ENCODE assay signal across 21 cellular contexts in genomic region chr13:26133286-26133685, GRCh38.
A peak's percentile ranks its signal among the peaks of the same experiment; 100 is the strongest.
DNase-seq lines count a peak whose midpoint lies in the region; ATAC-seq, FAIRE-seq and TF ChIP-seq lines count a peak whose summit lies in the region.
"Had no signal": no experiment of that assay in that cellular context is flagged by ENCODE, and none has a peak within 500 bp of the region (broad histone marks: within the 10 kb centered on the region; RNA-seq: fewer than 3 reads in every experiment).

No MANE protein-coding gene starts in this region.

- DNase-seq in NCI-H748 (lab: John Stamatoyannopoulos, UW; ENCODE audit: unreplicated experiment) (peak; percentile 23), NCI-H748 treated with DMSO at 0.1 percent for 48 hours (lab: John Stamatoyannopoulos, UW) (no peak), cardiac fibroblast (ENCODE audit: low read depth in 2 of 2) (peak; percentile 8 to 13), fibroblast of the aortic adventitia (ENCODE audit: low read depth) (peak; percentile 16), small intestine (no peak), NCI-H187 (lab: John Stamatoyannopoulos, UW) (no peak)
- DNase-seq: 8988T; C1 segment of cervical spinal cord; CD8-positive, alpha-beta T cell; NCI-H1417 treated with DMSO at 0.1 percent for 48 hours; NCI-H187 treated with DMSO at 0.1 percent for 48 hours; NCI-H2227 treated with DMSO at 0.1 percent for 48 hours; NCI-H510A; NCI-H774; Peyer's patch had no signal

- no peak overlapping the region for H3K27ac ChIP-seq in small intestine (ENCODE audit: low read depth in 1 of 2, low read length in 1 of 2)
- H3K27ac ChIP-seq: Peyer's patch had no signal

- H3K27me3 ChIP-seq in small intestine (ENCODE audit: control insufficient read depth in 2 of 2, insufficient read depth in 2 of 2, low read length in 2 of 2), result no peaks in the 10 kb centered on the region
- H3K27me3 ChIP-seq: MG63, Peyer's patch had no signal

- H3K4me1 Mint-ChIP-seq in stimulated activated memory B cell treated with anti-CD40 and anti-IgM and Interleukin-4, amounts not matched to agents 10 μg/mL and 1 μg/mL and 100 μg/mL, for 72 hours, result no peaks in the 10 kb centered on the region

- H3K27me3 Mint-ChIP-seq in stimulated activated memory B cell treated with anti-CD40 and anti-IgM and Interleukin-4, amounts not matched to agents 10 μg/mL and 1 μg/mL and 100 μg/mL, for 72 hours, result peaks cover under 1% of the 10 kb centered on the region

- peak overlapping the region; percentile 22 for H3K27ac Mint-ChIP-seq in stimulated activated memory B cell treated with anti-CD40 and anti-IgM and Interleukin-4, amounts not matched to agents 10 μg/mL and 1 μg/mL and 100 μg/mL, for 72 hours
- H3K27ac Mint-ChIP-seq: CD8-positive, alpha-beta T cell had no signal

- no peaks in the 10 kb centered on the region for H3K36me3 ChIP-seq in small intestine (ENCODE audit: control insufficient read depth in 2 of 2, insufficient read depth in 2 of 2, low read length in 2 of 2)
- H3K36me3 ChIP-seq: MG63, Peyer's patch had no signal

- FAIRE-seq in small intestine (lab: Jason Lieb, UNC), result no peak
- FAIRE-seq: GM12892, HepG2, K562 had no signal

- peaks cover 4% of the 10 kb centered on the region for H3K9me3 Mint-ChIP-seq in stimulated activated memory B cell treated with anti-CD40 and anti-IgM and Interleukin-4, amounts not matched to agents 10 μg/mL and 1 μg/mL and 100 μg/mL, for 72 hours

- TF ChIP-seq CTCF in cardiac fibroblast (IDR thresholded peaks at IDR 0.05; ENCODE audit: low read depth, low read length) (no peak), fibroblast of the aortic adventitia (IDR thresholded peaks at IDR 0.05; ENCODE audit: insufficient read depth, low read length) (no peak)

- WGBS in small intestine, 3 donors, result 38 to 45% (median 40%) methylated on average over 2 of the region's 2 CpGs

- no peak overlapping the region for H3K4me3 ChIP-seq in cardiac fibroblast (replicated peaks in 1 of 2; ENCODE audit: low read depth in 2 of 2, low read length in 2 of 2)
- no peak overlapping the region for H3K4me3 ChIP-seq in fibroblast of the aortic adventitia (ENCODE audit: low read depth, low read length)
- no peak overlapping the region for H3K4me3 ChIP-seq in small intestine (ENCODE audit: low read depth in 1 of 2, low read length in 2 of 2)
- H3K4me3 ChIP-seq: K562, MG63, Peyer's patch had no signal

- no peaks in the 10 kb centered on the region for H3K36me3 Mint-ChIP-seq in stimulated activated memory B cell treated with anti-CD40 and anti-IgM and Interleukin-4, amounts not matched to agents 10 μg/mL and 1 μg/mL and 100 μg/mL, for 72 hours
- H3K36me3 Mint-ChIP-seq: CD8-positive, alpha-beta T cell had no signal

- no peaks in the 10 kb centered on the region for H3K9me3 ChIP-seq in small intestine (ENCODE audit: control insufficient read depth, low read depth)
- H3K9me3 ChIP-seq: MG63, Peyer's patch had no signal

- H3K4me3 Mint-ChIP-seq in stimulated activated memory B cell treated with anti-CD40 and anti-IgM and Interleukin-4, amounts not matched to agents 10 μg/mL and 1 μg/mL and 100 μg/mL, for 72 hours, result no peak overlapping the region
- H3K4me3 Mint-ChIP-seq: CD8-positive, alpha-beta T cell had no signal

- no peaks in the 10 kb centered on the region for H3K4me1 ChIP-seq in small intestine (ENCODE audit: control insufficient read depth in 2 of 2, insufficient read depth in 1 of 2, low read depth in 1 of 2, low read length in 1 of 2)
- H3K4me1 ChIP-seq: Peyer's patch had no signal

- no peak for ATAC-seq in stimulated activated memory B cell treated with anti-CD40 and anti-IgM and Interleukin-4, amounts not matched to agents 10 μg/mL and 1 μg/mL and 100 μg/mL, for 72 hours
- no peak for ATAC-seq in HG02623 (IDR thresholded peaks at IDR 0.05; ENCODE audit: unreplicated experiment)
- ATAC-seq: CD8-positive, alpha-beta T cell; HepG2 had no signal

Comparison
In these comparisons a context has a peak if more than half of its experiments do, and no peak if none do; other contexts are left out.
1. DNase-seq: peak in NCI-H748 (single experiment), cardiac fibroblast (2 of 2) and fibroblast of the aortic adventitia (single experiment); none in NCI-H748 treated with DMSO at 0.1 percent for 48 hours (single experiment), small intestine (single experiment) and NCI-H187 (0 of 2).